ENCODE assay signal across 10 cellular contexts in the genomic region with DNA sequence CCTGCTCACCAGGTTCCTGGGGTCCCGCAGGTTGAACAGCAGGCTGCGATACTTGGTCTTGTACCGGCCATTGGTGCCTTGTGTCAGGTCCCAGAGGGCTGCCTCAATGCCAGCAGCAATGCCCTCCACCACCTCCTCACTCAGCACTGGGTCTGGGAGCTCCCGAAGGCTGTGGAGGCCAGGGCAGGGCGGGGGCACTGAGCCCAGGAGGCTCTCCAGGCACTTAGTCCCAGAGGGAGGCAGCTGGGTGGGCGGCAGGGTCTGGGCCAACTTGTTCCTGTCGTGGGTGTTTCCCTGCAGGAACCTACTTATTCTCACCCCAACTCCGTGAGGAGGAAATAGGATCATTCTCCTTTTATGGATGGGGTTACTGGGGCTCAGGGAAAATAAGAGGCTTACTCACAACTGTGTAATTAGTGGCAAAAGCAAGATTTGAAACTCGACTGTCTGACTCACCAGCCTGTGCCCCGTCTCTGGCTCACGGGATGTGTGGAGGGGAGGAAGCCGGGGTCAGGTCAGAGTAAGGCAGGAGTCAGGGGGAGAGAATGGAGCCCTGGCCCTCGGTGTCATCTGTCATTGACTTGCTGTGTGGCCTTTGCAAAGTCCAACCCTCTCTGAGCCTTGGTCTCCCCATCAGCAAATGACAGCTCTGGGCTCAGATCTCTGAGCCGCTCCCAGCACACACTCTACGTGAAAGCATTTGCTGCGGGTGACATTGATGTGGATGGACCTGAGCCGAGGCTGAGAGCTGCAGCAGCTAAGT. TPM values are rescaled to one million over a fixed set of nuclear protein-coding genes. Genes with fewer than 3 reads are reported as not detected.
DNase-seq lines count a peak whose midpoint lies in the region; ATAC-seq and TF ChIP-seq lines count a peak whose summit lies in the region.
"Had no signal": no experiment of that assay in that cellular context is flagged by ENCODE, and none has a peak within 500 bp of the region (broad histone marks: within the 10 kb centered on the region; RNA-seq: fewer than 3 reads in every experiment).

No MANE protein-coding gene starts in this region.

- no peak overlapping the region for H3K27ac ChIP-seq in Peyer's patch
- H3K27ac ChIP-seq: C4-2B had no signal

- H3K27me3 Mint-ChIP-seq in activated CD4-positive, alpha-beta T cell treated with anti-CD3 and anti-CD28 coated beads for 36 hours = no peaks in the 10 kb centered on the region
- H3K27me3 Mint-ChIP-seq in activated CD4-positive, alpha-beta T cell treated with anti-CD3 and anti-CD28 coated beads, Interleukin-2, amount 10 ng/mL, durations not matched to agents 7 days and 5 days = peaks cover 14% of the 10 kb centered on the region

- no peaks in the 10 kb centered on the region for H3K36me3 ChIP-seq in Peyer's patch

- H3K9me3 Mint-ChIP-seq in activated CD4-positive, alpha-beta T cell treated with anti-CD3 and anti-CD28 coated beads for 36 hours (ENCODE audit: low read depth) = no peaks in the 10 kb centered on the region
- no peaks in the 10 kb centered on the region for H3K9me3 Mint-ChIP-seq in activated CD4-positive, alpha-beta T cell treated with anti-CD3 and anti-CD28 coated beads, Interleukin-2, amount 10 ng/mL, durations not matched to agents 7 days and 5 days
- H3K9me3 Mint-ChIP-seq: effector memory CD8-positive, alpha-beta T cell had no signal

- H3K4me1 ChIP-seq in Peyer's patch = no peaks in the 10 kb centered on the region

- no peaks in the 10 kb centered on the region for H3K27me3 ChIP-seq in Peyer's patch

- intact Hi-C loops in activated CD4-positive, alpha-beta T cell treated with anti-CD3 and anti-CD28 coated beads for 36 hours (cut with DNase I, micrococcal nuclease) = no loop called here

- H3K4me1 Mint-ChIP-seq in activated CD4-positive, alpha-beta T cell treated with anti-CD3 and anti-CD28 coated beads for 36 hours = peaks cover 17% of the 10 kb centered on the region
- peaks cover 9% of the 10 kb centered on the region for H3K4me1 Mint-ChIP-seq in activated CD4-positive, alpha-beta T cell treated with anti-CD3 and anti-CD28 coated beads, Interleukin-2, amount 10 ng/mL, durations not matched to agents 7 days and 5 days

- H3K36me3 Mint-ChIP-seq in activated CD4-positive, alpha-beta T cell treated with anti-CD3 and anti-CD28 coated beads for 36 hours (ENCODE audit: low read depth) = no peaks in the 10 kb centered on the region
- H3K36me3 Mint-ChIP-seq in activated CD4-positive, alpha-beta T cell treated with anti-CD3 and anti-CD28 coated beads, Interleukin-2, amount 10 ng/mL, durations not matched to agents 7 days and 5 days (ENCODE audit: low read depth) = no peaks in the 10 kb centered on the region

- H3K4me3 ChIP-seq in Peyer's patch = no peak overlapping the region
- peak overlapping the region; percentile 65 for H3K4me3 ChIP-seq in fibroblast of mammary gland (ENCODE audit: control insufficient read depth, low read depth, low read length)

- ATAC-seq in activated CD4-positive, alpha-beta T cell treated with anti-CD3 and anti-CD28 coated beads for 36 hours = peak; percentile 98
- no peak for ATAC-seq in HG03045 (IDR thresholded peaks at IDR 0.05; ENCODE audit: unreplicated experiment)
- no peak for ATAC-seq in HG03571 (IDR thresholded peaks at IDR 0.05; ENCODE audit: unreplicated experiment)
- ATAC-seq: effector memory CD8-positive, alpha-beta T cell had no signal

- CTCF ChIA-PET in activated CD4-positive, alpha-beta T cell treated with anti-CD3 and anti-CD28 coated beads for 36 hours (lab: Charles Lee) = interaction anchor here (0.9 to 2.7 kb wide), 3 partner anchors 9 to 36 kb away, joined by 3 to 16 read pairs (median 4); no protein-coding TSS in a partner anchor
- CTCF ChIA-PET in activated CD4-positive, alpha-beta T cell treated with anti-CD3 and anti-CD28 coated beads, Interleukin-2, amount 10 ng/mL, durations not matched to agents 7 days and 5 days (lab: Charles Lee) = interaction anchor here (0.5 to 3.2 kb wide), 8 partner anchors 10 to 1080 kb away, joined by 3 to 26 read pairs (median 4); partner anchors contain the start of gene SPOCD1

- POLR2A ChIA-PET in activated CD4-positive, alpha-beta T cell treated with anti-CD3 and anti-CD28 coated beads for 36 hours (lab: Charles Lee) = interaction anchor here (0.6 kb wide), 1 partner anchor 309 kb away, joined by 3 read pairs; the partner anchor contains the start of gene KPNA6
- POLR2A ChIA-PET in activated CD4-positive, alpha-beta T cell treated with anti-CD3 and anti-CD28 coated beads, Interleukin-2, amount 10 ng/mL, durations not matched to agents 7 days and 5 days (lab: Charles Lee) = no interaction called here

- peak; percentile 72 for DNase-seq in activated CD4-positive, alpha-beta T cell treated with anti-CD3 and anti-CD28 coated beads for 36 hours
- no peak for DNase-seq in activated CD4-positive, alpha-beta T cell treated with anti-CD3 and anti-CD28 coated beads, Interleukin-2, amount 10 ng/mL, durations not matched to agents 7 days and 5 days
- DNase-seq in Peyer's patch (peak in 2 of 3 donors; percentile 36 to 44), fibroblast of mammary gland (ENCODE audit: low read depth) (peak; percentile 95)
- DNase-seq in stimulated activated CD4-positive, alpha-beta T cell treated with anti-CD3 and anti-CD28 coated beads, Interleukin-4, amount 100 ng/mL, for 24 hours = peak; percentile 35
- no peak for DNase-seq in effector CD4-positive, alpha-beta T cell
- DNase-seq: effector memory CD8-positive, alpha-beta T cell had no signal

- no peak for TF ChIP-seq POLR2A in Peyer's patch (IDR thresholded peaks at IDR 0.05)

- no peaks in the 10 kb centered on the region for H3K9me3 ChIP-seq in Peyer's patch

- TF ChIP-seq CTCF in Peyer's patch (IDR thresholded peaks at IDR 0.05) (no peak), fibroblast of mammary gland (conservative IDR thresholded peaks at IDR 0.05; ENCODE audit: control insufficient read depth, insufficient read depth, low read depth, low read length) (no peak)

- no peak overlapping the region for H3K27ac Mint-ChIP-seq in activated CD4-positive, alpha-beta T cell treated with anti-CD3 and anti-CD28 coated beads for 36 hours
- no peak overlapping the region for H3K27ac Mint-ChIP-seq in activated CD4-positive, alpha-beta T cell treated with anti-CD3 and anti-CD28 coated beads, Interleukin-2, amount 10 ng/mL, durations not matched to agents 7 days and 5 days
- H3K27ac Mint-ChIP-seq: effector memory CD8-positive, alpha-beta T cell had no signal

- no peak overlapping the region for H3K4me3 Mint-ChIP-seq in activated CD4-positive, alpha-beta T cell treated with anti-CD3 and anti-CD28 coated beads for 36 hours
- no peak overlapping the region for H3K4me3 Mint-ChIP-seq in activated CD4-positive, alpha-beta T cell treated with anti-CD3 and anti-CD28 coated beads, Interleukin-2, amount 10 ng/mL, durations not matched to agents 7 days and 5 days
- H3K4me3 Mint-ChIP-seq: effector memory CD8-positive, alpha-beta T cell had no signal

RNA-seq across cellular contexts. Expression of gene SPOCD1, which starts 17.2 kb away (rescaled TPM):
- under 1 TPM; 0.79 to 0.91 TPM for total RNA-seq in activated CD4-positive, alpha-beta T cell treated with anti-CD3 and anti-CD28 coated beads for 36 hours
- under 1 TPM; 0.08 to 0.25 TPM for total RNA-seq in activated CD4-positive, alpha-beta T cell treated with anti-CD3 and anti-CD28 coated beads, Interleukin-2, amount 10 ng/mL, durations not matched to agents 7 days and 5 days
- 1 to 10 TPM in 1 of 4 donors, under 1 TPM in 1, not detected in 2; 0.80 to 3.3 TPM for total RNA-seq in Peyer's patch

RNA-seq across cellular contexts. Expression of gene ADGRB2, which starts 34.5 kb away (rescaled TPM):
- 1 to 10 TPM; 1.2 TPM for total RNA-seq in activated CD4-positive, alpha-beta T cell treated with anti-CD3 and anti-CD28 coated beads for 36 hours
- under 1 TPM; 0.27 to 0.31 TPM for total RNA-seq in activated CD4-positive, alpha-beta T cell treated with anti-CD3 and anti-CD28 coated beads, Interleukin-2, amount 10 ng/mL, durations not matched to agents 7 days and 5 days
- 10 to 100 TPM in 3 of 4 donors, 1 to 10 TPM in 1; 3.3 to 39.1 (median 17.2) TPM for total RNA-seq in Peyer's patch

Comparison
In these comparisons a context has a peak if more than half of its experiments do, and no peak if none do; other contexts are left out.
1. DNase-seq: peak in activated CD4-positive, alpha-beta T cell treated with anti-CD3 and anti-CD28 coated beads for 36 hours (single experiment), Peyer's patch (2 of 3), fibroblast of mammary gland (single experiment) and stimulated activated CD4-positive, alpha-beta T cell treated with anti-CD3 and anti-CD28 coated beads, Interleukin-4, amount 100 ng/mL, for 24 hours (single experiment); none in activated CD4-positive, alpha-beta T cell treated with anti-CD3 and anti-CD28 coated beads, Interleukin-2, amount 10 ng/mL, durations not matched to agents 7 days and 5 days (single experiment) and effector CD4-positive, alpha-beta T cell (single experiment).